Comparison of ENCODE assay signal across 13 cellular contexts in the genomic region with DNA sequence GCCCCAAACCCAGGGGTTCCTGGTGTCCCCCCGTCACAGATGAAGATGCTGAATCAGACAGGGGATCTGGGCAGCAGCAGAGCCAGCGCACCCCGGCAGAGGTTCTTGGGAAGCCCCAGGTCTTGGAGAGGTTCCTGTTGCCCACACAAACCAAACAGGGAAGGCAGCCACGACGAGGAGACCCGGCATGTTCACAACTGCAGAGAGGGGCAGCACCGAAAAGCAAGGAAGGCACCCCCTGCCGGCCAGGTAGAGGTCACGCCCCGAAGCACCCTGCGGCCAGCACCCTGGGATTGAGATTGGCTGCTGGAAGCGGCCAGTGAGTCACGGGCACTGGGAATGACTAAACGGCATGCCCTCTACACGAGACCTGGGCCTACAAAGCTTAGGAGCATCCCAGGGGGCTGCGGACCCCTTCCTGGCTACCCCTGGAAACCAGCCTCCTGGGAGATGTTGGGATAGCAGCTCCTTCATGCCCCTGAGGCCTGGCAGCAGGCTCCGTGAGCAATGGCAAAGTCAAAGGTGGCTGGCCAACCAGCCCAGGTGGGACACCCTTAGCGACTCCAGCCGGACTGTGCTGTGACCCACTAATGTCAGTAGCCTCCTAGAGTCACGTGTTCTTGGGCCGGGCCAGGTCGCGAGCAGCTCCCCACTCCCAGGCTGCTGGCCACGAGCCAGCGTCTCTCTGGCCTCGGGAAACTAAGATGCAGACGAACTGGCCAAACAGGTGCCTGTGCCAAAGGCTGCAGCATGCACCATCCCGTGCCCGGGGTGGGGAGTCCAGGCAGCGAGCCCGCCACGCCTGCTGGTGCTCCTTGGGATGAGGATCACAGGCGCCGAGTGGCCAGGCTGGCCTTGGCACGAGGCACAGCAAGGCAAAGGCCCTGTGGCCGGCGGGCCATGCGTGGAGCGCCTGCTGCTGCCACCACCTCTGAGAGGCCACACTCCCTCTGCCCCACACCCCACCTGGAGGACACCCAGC. TPM values are rescaled to one million over a fixed set of nuclear protein-coding genes. Genes with fewer than 3 reads are reported as not detected.
DNase-seq lines count a peak whose midpoint lies in the region; TF ChIP-seq lines count a peak whose summit lies in the region.
"Had no signal": no experiment of that assay in that cellular context is flagged by ENCODE, and none has a peak within 500 bp of the region (broad histone marks: within the 10 kb centered on the region; RNA-seq: fewer than 3 reads in every experiment).

No MANE protein-coding gene starts in this region.

- TF ChIP-seq RAD21 in Ishikawa (IDR thresholded peaks at IDR 0.05; ENCODE audit: low read depth), result no peak

- TF ChIP-seq EP300 in Ishikawa (IDR thresholded peaks at IDR 0.05; ENCODE audit: borderline replicate concordance), result peak; percentile 82

- H3K4me1 Mint-ChIP-seq in endodermal cell (peaks cover 24% of the 10 kb centered on the region), neural crest cell (peaks cover 42% of the 10 kb centered on the region)

- H3K36me3 ChIP-seq in endodermal cell (ENCODE audit: control insufficient read depth, insufficient read depth, low read length), result no peaks in the 10 kb centered on the region
- H3K36me3 ChIP-seq: Peyer's patch, thoracic aorta had no signal

- no peak overlapping the region for H3K9ac ChIP-seq in endodermal cell (ENCODE audit: extremely low read depth, low read length, poor library complexity, severe bottlenecking)

- peak; percentile 30 for TF ChIP-seq CTCF in endodermal cell (conservative IDR thresholded peaks at IDR 0.05)
- no peak for TF ChIP-seq CTCF in neural crest cell (conservative IDR thresholded peaks at IDR 0.05)

- H3K27ac Mint-ChIP-seq in endodermal cell (peak overlapping the region; percentile 72), neural crest cell (ENCODE audit: unreplicated experiment) (peak overlapping the region; percentile 27)

- no peaks in the 10 kb centered on the region for H3K27me3 ChIP-seq in endodermal cell (ENCODE audit: control insufficient read depth, insufficient read depth, low read length, poor library complexity, severe bottlenecking)
- H3K27me3 ChIP-seq: Peyer's patch had no signal

- H3K36me3 Mint-ChIP-seq in endodermal cell (ENCODE audit: low read depth), result peaks cover 2% of the 10 kb centered on the region
- no peaks in the 10 kb centered on the region for H3K36me3 Mint-ChIP-seq in neural crest cell (ENCODE audit: low read depth)

- DNase-seq in A172 (ENCODE audit: low spot score), result peak; percentile 11
- DNase-seq in endodermal cell, result no peak
- DNase-seq in neural crest cell (ENCODE audit: low read depth, low spot score), result no peak
- no peak for DNase-seq in medulla oblongata (ENCODE audit: extremely low spot score)
- no peak for DNase-seq in KG1 (lab: John Stamatoyannopoulos, UW)
- no peak for DNase-seq in SW 1271 (lab: John Stamatoyannopoulos, UW)
- DNase-seq in DMS53 (lab: John Stamatoyannopoulos, UW), result no peak
- DNase-seq: activated CD8-positive, alpha-beta memory T cell treated with anti-CD3 and anti-CD28 coated beads, Interleukin-2, amount 50 U/mL, for 48 hours; effector memory CD4-positive, alpha-beta T cell; NCI-H226 had no signal

- peaks cover 5% of the 10 kb centered on the region for H3K4me1 ChIP-seq in endodermal cell (ENCODE audit: control insufficient read depth, insufficient read depth, low read length)

- H3K27me3 Mint-ChIP-seq in endodermal cell (ENCODE audit: insufficient read depth), result no peaks in the 10 kb centered on the region
- no peaks in the 10 kb centered on the region for H3K27me3 Mint-ChIP-seq in neural crest cell (ENCODE audit: low read depth)

- no peak overlapping the region for H3K4me3 ChIP-seq in endodermal cell (ENCODE audit: low read length)
- H3K4me3 ChIP-seq: Peyer's patch, thoracic aorta had no signal

- no peak overlapping the region for H3K4me3 Mint-ChIP-seq in endodermal cell
- H3K4me3 Mint-ChIP-seq in neural crest cell, result no peak overlapping the region

- WGBS in endodermal cell (ENCODE audit: insufficient coverage in 1 of 2, insufficient read length in 1 of 2), 2 experiments, result 95% methylated on average over 33 to 39 of the region's 39 CpGs

- H3K9me3 Mint-ChIP-seq in endodermal cell (no peaks in the 10 kb centered on the region), neural crest cell (no peaks in the 10 kb centered on the region)

- H3K27ac ChIP-seq in endodermal cell (ENCODE audit: low read depth, low read length), result no peak overlapping the region
- H3K27ac ChIP-seq: Peyer's patch, thoracic aorta had no signal

- H3K9me3 ChIP-seq in endodermal cell (ENCODE audit: control insufficient read depth, low read length), result no peaks in the 10 kb centered on the region
- H3K9me3 ChIP-seq: Peyer's patch, thoracic aorta had no signal

TF ChIP-seq in Ishikawa, 13 proteins besides CTCF, POLR2A, EP300 and RAD21:
- TF ChIP-seq, protein P1, sequence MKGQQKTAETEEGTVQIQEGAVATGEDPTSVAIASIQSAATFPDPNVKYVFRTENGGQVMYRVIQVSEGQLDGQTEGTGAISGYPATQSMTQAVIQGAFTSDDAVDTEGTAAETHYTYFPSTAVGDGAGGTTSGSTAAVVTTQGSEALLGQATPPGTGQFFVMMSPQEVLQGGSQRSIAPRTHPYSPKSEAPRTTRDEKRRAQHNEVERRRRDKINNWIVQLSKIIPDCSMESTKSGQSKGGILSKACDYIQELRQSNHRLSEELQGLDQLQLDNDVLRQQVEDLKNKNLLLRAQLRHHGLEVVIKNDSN (IDR thresholded peaks at IDR 0.05), result peak; percentile 93
- TF ChIP-seq TCF12 (IDR thresholded peaks at IDR 0.05; ENCODE audit: low read depth) (peak; percentile 94), TAF1 (IDR thresholded peaks at IDR 0.05; ENCODE audit: low read depth) (no peak), CREB1 (IDR thresholded peaks at IDR 0.05; ENCODE audit: low read depth) (no peak), YY1 (IDR thresholded peaks at IDR 0.05; ENCODE audit: low read depth) (peak; percentile 35; the same call in 1 of the 2 replicates), FOXM1 (IDR thresholded peaks at IDR 0.05; ENCODE audit: borderline replicate concordance, low read depth) (peak; percentile 68; the same call in 1 of the 2 replicates), EGR1 (IDR thresholded peaks at IDR 0.05) (no peak), NFIC (IDR thresholded peaks at IDR 0.05) (peak; percentile 100), TEAD4 (IDR thresholded peaks at IDR 0.05) (peak; percentile 67; the same call in 1 of the 2 replicates), CEBPB (IDR thresholded peaks at IDR 0.05) (no peak), ZBTB7A (IDR thresholded peaks at IDR 0.05; ENCODE audit: low read depth) (peak; percentile 87; the same call in 1 of the 2 replicates)
- TF ChIP-seq, protein P2, sequence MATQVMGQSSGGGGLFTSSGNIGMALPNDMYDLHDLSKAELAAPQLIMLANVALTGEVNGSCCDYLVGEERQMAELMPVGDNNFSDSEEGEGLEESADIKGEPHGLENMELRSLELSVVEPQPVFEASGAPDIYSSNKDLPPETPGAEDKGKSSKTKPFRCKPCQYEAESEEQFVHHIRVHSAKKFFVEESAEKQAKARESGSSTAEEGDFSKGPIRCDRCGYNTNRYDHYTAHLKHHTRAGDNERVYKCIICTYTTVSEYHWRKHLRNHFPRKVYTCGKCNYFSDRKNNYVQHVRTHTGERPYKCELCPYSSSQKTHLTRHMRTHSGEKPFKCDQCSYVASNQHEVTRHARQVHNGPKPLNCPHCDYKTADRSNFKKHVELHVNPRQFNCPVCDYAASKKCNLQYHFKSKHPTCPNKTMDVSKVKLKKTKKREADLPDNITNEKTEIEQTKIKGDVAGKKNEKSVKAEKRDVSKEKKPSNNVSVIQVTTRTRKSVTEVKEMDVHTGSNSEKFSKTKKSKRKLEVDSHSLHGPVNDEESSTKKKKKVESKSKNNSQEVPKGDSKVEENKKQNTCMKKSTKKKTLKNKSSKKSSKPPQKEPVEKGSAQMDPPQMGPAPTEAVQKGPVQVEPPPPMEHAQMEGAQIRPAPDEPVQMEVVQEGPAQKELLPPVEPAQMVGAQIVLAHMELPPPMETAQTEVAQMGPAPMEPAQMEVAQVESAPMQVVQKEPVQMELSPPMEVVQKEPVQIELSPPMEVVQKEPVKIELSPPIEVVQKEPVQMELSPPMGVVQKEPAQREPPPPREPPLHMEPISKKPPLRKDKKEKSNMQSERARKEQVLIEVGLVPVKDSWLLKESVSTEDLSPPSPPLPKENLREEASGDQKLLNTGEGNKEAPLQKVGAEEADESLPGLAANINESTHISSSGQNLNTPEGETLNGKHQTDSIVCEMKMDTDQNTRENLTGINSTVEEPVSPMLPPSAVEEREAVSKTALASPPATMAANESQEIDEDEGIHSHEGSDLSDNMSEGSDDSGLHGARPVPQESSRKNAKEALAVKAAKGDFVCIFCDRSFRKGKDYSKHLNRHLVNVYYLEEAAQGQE (IDR thresholded peaks at IDR 0.05; ENCODE audit: low read depth), result no peak
- TF ChIP-seq, protein P3, sequence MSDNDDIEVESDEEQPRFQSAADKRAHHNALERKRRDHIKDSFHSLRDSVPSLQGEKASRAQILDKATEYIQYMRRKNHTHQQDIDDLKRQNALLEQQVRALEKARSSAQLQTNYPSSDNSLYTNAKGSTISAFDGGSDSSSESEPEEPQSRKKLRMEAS (IDR thresholded peaks at IDR 0.05), result peak; percentile 98

RNA-seq across cellular contexts. Expression of gene MLLT1, which starts 43.2 kb away (rescaled TPM):
- total RNA-seq in A172 (2014; rRNA removed; shearing (Covaris generic)), result 14.4 and 16.1 TPM in 2 replicates
- total RNA-seq in endodermal cell, result 10 to 100 TPM; 50.1 to 51.8 TPM
- 57.3 TPM for polyA plus RNA-seq in endodermal cell (2013, experiment 1 of 2)
- polyA plus RNA-seq in endodermal cell (2013, experiment 2 of 2), result 47.7 TPM
- total RNA-seq in neural crest cell, result 86.4 and 96.5 TPM in 2 replicates
